In genomic region chr7:151897951-151898686, GRCh38 we compare ENCODE assay signal across 1 cellular context.
TF ChIP-seq lines count a peak whose summit lies in the region.

No MANE protein-coding gene starts in this region.

TF ChIP-seq in WTC11, 78 proteins besides CTCF, POLR2A, EP300 and RAD21:
- TF ChIP-seq ZNF121 (CRISPR knock-in tag; IDR thresholded peaks at IDR 0.05) (peak; percentile 62), NFE2L1 (CRISPR knock-in tag; IDR thresholded peaks at IDR 0.05) (no peak), NR3C1 (CRISPR knock-in tag; conservative IDR thresholded peaks at IDR 0.05; ENCODE audit: low read depth) (no peak), E2F1 (CRISPR knock-in tag; IDR thresholded peaks at IDR 0.05) (no peak), FOXP4 (CRISPR knock-in tag; IDR thresholded peaks at IDR 0.05) (no peak)
